18 cellular contexts compared by ENCODE assay signal in genomic region chr4:123288309-123289025, GRCh38.
DNase-seq lines count a peak whose midpoint lies in the region; ATAC-seq lines count a peak whose summit lies in the region.
"Had no signal": no experiment of that assay in that cellular context is flagged by ENCODE, and none has a peak within 500 bp of the region (broad histone marks: within the 10 kb centered on the region; RNA-seq: fewer than 3 reads in every experiment).

No MANE protein-coding gene starts in this region.

- peak overlapping the region in 1 of 2 donors; percentile 27 for H3K27ac Mint-ChIP-seq in effector memory CD8-positive, alpha-beta T cell
- H3K27ac Mint-ChIP-seq: activated naive CD4-positive, alpha-beta T cell treated with anti-CD3 and anti-CD28 coated beads, Interleukin-2, amount 50 U/mL, for 24 hours; dendritic cell treated with granulocyte-macrophage colony-stimulating factor and Interleukin-4, amounts not matched to agents 40 ng/mL and 50 ng/mL, for 4 days; nephron had no signal

- ATAC-seq in GM18907 (IDR thresholded peaks at IDR 0.05; ENCODE audit: unreplicated experiment) (peak; percentile 91), GM21515 (IDR thresholded peaks at IDR 0.05; ENCODE audit: unreplicated experiment) (peak; percentile 69), HG03097 (IDR thresholded peaks at IDR 0.05; ENCODE audit: low FRiP score, unreplicated experiment) (peak; percentile 85)
- ATAC-seq in effector memory CD8-positive, alpha-beta T cell (replicated peaks): peak; percentile 66

- intact Hi-C loops in posterior vena cava (cut with DNase I): no loop called here

- H3K4me3 Mint-ChIP-seq in effector memory CD8-positive, alpha-beta T cell: no peak overlapping the region
- H3K4me3 Mint-ChIP-seq: activated naive CD4-positive, alpha-beta T cell treated with anti-CD3 and anti-CD28 coated beads, Interleukin-2, amount 50 U/mL, for 24 hours; dendritic cell treated with granulocyte-macrophage colony-stimulating factor and Interleukin-4, amounts not matched to agents 40 ng/mL and 50 ng/mL, for 4 days; nephron had no signal

- H3K4me1 Mint-ChIP-seq in effector memory CD8-positive, alpha-beta T cell (ENCODE audit: low read depth in 2 of 2): peaks cover 13 to 20% of the 10 kb centered on the region in 2 donors

- no peaks in the 10 kb centered on the region for H3K27me3 Mint-ChIP-seq in effector memory CD8-positive, alpha-beta T cell
- H3K27me3 Mint-ChIP-seq: activated naive CD4-positive, alpha-beta T cell treated with anti-CD3 and anti-CD28 coated beads, Interleukin-2, amount 50 U/mL, for 24 hours; dendritic cell treated with granulocyte-macrophage colony-stimulating factor and Interleukin-4, amounts not matched to agents 40 ng/mL and 50 ng/mL, for 4 days had no signal

- peaks cover 0 to 1% of the 10 kb centered on the region in 2 donors for H3K9me3 Mint-ChIP-seq in effector memory CD8-positive, alpha-beta T cell

- no peak for DNase-seq in effector memory CD8-positive, alpha-beta T cell
- DNase-seq in stimulated activated CD4-positive, alpha-beta T cell treated with anti-CD3 and anti-CD28 coated beads, Interleukin-4, amount 100 ng/mL, for 4 hours: no peak
- no peak for DNase-seq in stimulated activated CD4-positive, alpha-beta T cell treated with anti-CD3 and anti-CD28 coated beads, Interleukin-4, amount 100 ng/mL, for 1 hour
- no peak for DNase-seq in hippocampal formation (lab: John Stamatoyannopoulos, UW)
- DNase-seq in posterior vena cava (ENCODE audit: low spot score): no peak
- DNase-seq: activated CD4-positive, alpha-beta T cell treated with anti-CD3 and anti-CD28 coated beads for 4 hours; brain microvascular endothelial cell; Karpas-422; NCI-H1417 treated with DMSO at 0.1 percent for 48 hours; SJCRH30; stomach; T-helper 9 cell had no signal

- no peaks in the 10 kb centered on the region for H3K36me3 Mint-ChIP-seq in effector memory CD8-positive, alpha-beta T cell (ENCODE audit: insufficient read depth)
